In genomic region chrX:115388879-115389278, GRCh38 we compare ENCODE assay signal across 2 cellular contexts.
TF ChIP-seq lines count a peak whose summit lies in the region.

No MANE protein-coding gene starts in this region.

TF ChIP-seq in endothelial cell of umbilical vein, 7 proteins besides CTCF, POLR2A, EP300 and RAD21:
- TF ChIP-seq EZH2 (IDR thresholded peaks at IDR 0.05; ENCODE audit: borderline replicate concordance, low read depth, low read length, severe bottlenecking) (no peak), MAX (IDR thresholded peaks at IDR 0.05; ENCODE audit: insufficient read depth, insufficient read length) (no peak), MYC (IDR thresholded peaks at IDR 0.05; ENCODE audit: low read depth, low read length) (no peak), JUN (IDR thresholded peaks at IDR 0.05; ENCODE audit: borderline replicate concordance, insufficient read depth, insufficient read length, low read depth) (no peak), FOS (IDR thresholded peaks at IDR 0.05; ENCODE audit: borderline replicate concordance, insufficient read depth, low read length) (no peak), POLR2AphosphoS5 (IDR thresholded peaks at IDR 0.05; ENCODE audit: insufficient read depth, low read depth, low read length) (no peak), GATA2 (IDR thresholded peaks at IDR 0.05; ENCODE audit: insufficient read depth, insufficient read length, low read depth, low read length) (no peak)

TF ChIP-seq in HepG2, 621 proteins besides CTCF, POLR2A, EP300 and RAD21 (continued from another document):
- peak; percentile 75; the same call in 1 of the 2 replicates for TF ChIP-seq ZNF121 (CRISPR knock-in tag; IDR thresholded peaks at IDR 0.05)
- no peak for TF ChIP-seq DNMT3B (CRISPR knock-in tag; conservative IDR thresholded peaks at IDR 0.05)
- peak; percentile 97 for TF ChIP-seq GZF1 (CRISPR knock-in tag; IDR thresholded peaks at IDR 0.05)
